8 cellular contexts compared by ENCODE assay signal in genomic region chr1:29235955-29236742, GRCh38. TPM values are rescaled to one million over a fixed set of nuclear protein-coding genes. Genes with fewer than 3 reads are reported as not detected.
A peak's percentile ranks its signal among the peaks of the same experiment; 100 is the strongest.
DNase-seq lines count a peak whose midpoint lies in the region; ATAC-seq and TF ChIP-seq lines count a peak whose summit lies in the region.

Gene PTPRU (plus strand): TSS chr1:29236522. CDS start chr1:29236645, 123 bp downstream.

- H3K27me3 ChIP-seq in osteoblast (ENCODE audit: insufficient read depth, low read length) (peaks cover 22% of the 10 kb centered on the region), testis (no peaks in the 10 kb centered on the region)

- H2AFZ ChIP-seq in osteoblast (ENCODE audit: low read length), result peak within 1 kb of the TSS; percentile 78

- H3K27ac ChIP-seq in C4-2B, result peak within 1 kb of the TSS; percentile 62
- no peak within 1 kb of the TSS for H3K27ac ChIP-seq in SK-N-MC
- H3K27ac ChIP-seq in osteoblast (ENCODE audit: low read depth, low read length), result no peak within 1 kb of the TSS
- no peak within 1 kb of the TSS for H3K27ac ChIP-seq in testis

- H3K4me1 ChIP-seq in osteoblast (ENCODE audit: insufficient read depth, low read length) (peaks cover 12% of the 10 kb centered on the region), testis (peaks cover 16% of the 10 kb centered on the region)

- H3K4me3 ChIP-seq in SK-N-MC (peak within 1 kb of the TSS; percentile 87), osteoblast (ENCODE audit: insufficient read depth, low read length) (peak within 1 kb of the TSS; percentile 69), testis (peak within 1 kb of the TSS; percentile 62 to 65)

- no peaks in the 10 kb centered on the region for H3K36me3 ChIP-seq in SK-N-MC (ENCODE audit: insufficient read depth, low read length)
- no peaks in the 10 kb centered on the region for H3K36me3 ChIP-seq in osteoblast (ENCODE audit: insufficient read depth, low read length)
- no peaks in the 10 kb centered on the region for H3K36me3 ChIP-seq in testis (ENCODE audit: low read depth, missing control alignments)

- peak within 1 kb of the TSS; percentile 89 for H3K4me2 ChIP-seq in osteoblast (ENCODE audit: insufficient read depth, low read length)

- peaks cover 2% of the 10 kb centered on the region for H3K36me3 Mint-ChIP-seq in activated naive CD4-positive, alpha-beta T cell treated with anti-CD3 and anti-CD28 coated beads, Interleukin-2, amount 10 ng/mL, durations not matched to agents 7 days and 5 days
- H3K36me3 Mint-ChIP-seq in glutamatergic neuron (ENCODE audit: unreplicated experiment), result peaks cover 6% of the 10 kb centered on the region

- peak; percentile 81; the same call in 1 of the 2 replicates for TF ChIP-seq RAD21 in Ishikawa (IDR thresholded peaks at IDR 0.05; ENCODE audit: low read depth)

- H3K79me2 ChIP-seq in osteoblast (ENCODE audit: insufficient read depth, low read length), result no peaks in the 10 kb centered on the region

- no peaks in the 10 kb centered on the region for H3K9me3 Mint-ChIP-seq in activated naive CD4-positive, alpha-beta T cell treated with anti-CD3 and anti-CD28 coated beads, Interleukin-2, amount 10 ng/mL, durations not matched to agents 7 days and 5 days
- peaks cover 13% of the 10 kb centered on the region for H3K9me3 Mint-ChIP-seq in glutamatergic neuron (ENCODE audit: unreplicated experiment)

- no peak within 1 kb of the TSS for H3K27ac Mint-ChIP-seq in activated naive CD4-positive, alpha-beta T cell treated with anti-CD3 and anti-CD28 coated beads, Interleukin-2, amount 10 ng/mL, durations not matched to agents 7 days and 5 days
- H3K27ac Mint-ChIP-seq in glutamatergic neuron (ENCODE audit: unreplicated experiment), result peak within 1 kb of the TSS; percentile 73

- peak within 1 kb of the TSS; percentile 59 for H3K4me3 Mint-ChIP-seq in activated naive CD4-positive, alpha-beta T cell treated with anti-CD3 and anti-CD28 coated beads, Interleukin-2, amount 10 ng/mL, durations not matched to agents 7 days and 5 days
- peak within 1 kb of the TSS; percentile 95 for H3K4me3 Mint-ChIP-seq in glutamatergic neuron (ENCODE audit: unreplicated experiment)

- peak; percentile 63 for ATAC-seq in GM19438 (IDR thresholded peaks at IDR 0.05; ENCODE audit: low read depth, unreplicated experiment)

- TF ChIP-seq CTCF in C4-2B (conservative IDR thresholded peaks at IDR 0.05), result peak; percentile 97
- peak; percentile 79 for TF ChIP-seq CTCF in glutamatergic neuron (IDR thresholded peaks at IDR 0.05; ENCODE audit: partially characterized antibody, unreplicated experiment)
- TF ChIP-seq CTCF in osteoblast (IDR thresholded peaks at IDR 0.05; ENCODE audit: extremely low read depth, low read depth, low read length), result peak; percentile 46
- TF ChIP-seq CTCF in testis (IDR thresholded peaks at IDR 0.05), result peak; percentile 80 to 98 (median 86)

- peak within 1 kb of the TSS; percentile 57 for H3K9ac ChIP-seq in SK-N-MC (ENCODE audit: insufficient read length)

- H3K4me1 Mint-ChIP-seq in activated naive CD4-positive, alpha-beta T cell treated with anti-CD3 and anti-CD28 coated beads, Interleukin-2, amount 10 ng/mL, durations not matched to agents 7 days and 5 days, result peaks cover 21% of the 10 kb centered on the region
- peaks cover 31% of the 10 kb centered on the region for H3K4me1 Mint-ChIP-seq in glutamatergic neuron (ENCODE audit: low read depth, unreplicated experiment)

- H3K9me3 ChIP-seq in SK-N-MC (ENCODE audit: low read depth, low read length), result no peaks in the 10 kb centered on the region
- no peaks in the 10 kb centered on the region for H3K9me3 ChIP-seq in osteoblast (ENCODE audit: low read depth, low read length)
- H3K9me3 ChIP-seq in testis, result no peaks in the 10 kb centered on the region

- intact Hi-C loops in testis (cut with DNase I; ENCODE audit: low total_unique reads), result no loop called here

- no peak for DNase-seq in SK-N-MC (ENCODE audit: low read depth, low spot score)
- peak; percentile 83 for DNase-seq in activated naive CD4-positive, alpha-beta T cell treated with anti-CD3 and anti-CD28 coated beads, Interleukin-2, amount 10 ng/mL, durations not matched to agents 7 days and 5 days
- DNase-seq in glutamatergic neuron, result peak; percentile 89
- peak; percentile 100 for DNase-seq in osteoblast (ENCODE audit: insufficient read length, low spot score, missing footprints)
- DNase-seq in testis, result peak; percentile 83

- CTCF ChIA-PET in activated naive CD4-positive, alpha-beta T cell treated with anti-CD3 and anti-CD28 coated beads, Interleukin-2, amount 10 ng/mL, durations not matched to agents 7 days and 5 days (lab: Charles Lee), result interaction anchor here (1.0 kb wide), 1 partner anchor 613 kb away, joined by 6 read pairs; no protein-coding TSS in a partner anchor

- no peak for TF ChIP-seq POLR2A in testis (IDR thresholded peaks at IDR 0.05)

- peaks cover 71% of the 10 kb centered on the region for H3K27me3 Mint-ChIP-seq in activated naive CD4-positive, alpha-beta T cell treated with anti-CD3 and anti-CD28 coated beads, Interleukin-2, amount 10 ng/mL, durations not matched to agents 7 days and 5 days
- peaks cover 16% of the 10 kb centered on the region for H3K27me3 Mint-ChIP-seq in glutamatergic neuron (ENCODE audit: unreplicated experiment)

- no peak for TF ChIP-seq EP300 in Ishikawa (IDR thresholded peaks at IDR 0.05; ENCODE audit: borderline replicate concordance)

- WGBS in testis, 2 donors, result 7 to 8% methylated on average over 20 to 49 of the region's 89 CpGs

- no peaks in the 10 kb centered on the region for H4K20me1 ChIP-seq in osteoblast (ENCODE audit: insufficient read depth, low read length)

TF ChIP-seq in Ishikawa, 13 proteins besides CTCF, POLR2A, EP300 and RAD21:
- TF ChIP-seq ZBTB7A (IDR thresholded peaks at IDR 0.05; ENCODE audit: low read depth), result no peak
- TF ChIP-seq YY1 (IDR thresholded peaks at IDR 0.05; ENCODE audit: low read depth), result 0 out of 2 replicates have a peak, but pooled peaks have one; percentile 14

RNA-seq across cellular contexts. Expression of gene PTPRU, which starts in this region (rescaled TPM):
- total RNA-seq in glutamatergic neuron (ENCODE audit: unreplicated experiment) (92.5 TPM), osteoblast (9.4 and 16.2 TPM in 2 replicates), testis (10 to 100 TPM; 21.7 to 39.1 TPM)
- polyA plus RNA-seq in testis (ENCODE audit: insufficient read depth, low read depth, low replicate concordance), result 13.3 TPM

Comparison
In these comparisons a context has a peak if more than half of its experiments do, and no peak if none do; other contexts are left out.
1. CTCF ChIP-seq: peak in every context shown above with its lines; median percentile 97 in C4-2B; 86 in testis; 79 in glutamatergic neuron; 46 in osteoblast.